Comparison of ENCODE assay signal across 8 cellular contexts in the genomic region with DNA sequence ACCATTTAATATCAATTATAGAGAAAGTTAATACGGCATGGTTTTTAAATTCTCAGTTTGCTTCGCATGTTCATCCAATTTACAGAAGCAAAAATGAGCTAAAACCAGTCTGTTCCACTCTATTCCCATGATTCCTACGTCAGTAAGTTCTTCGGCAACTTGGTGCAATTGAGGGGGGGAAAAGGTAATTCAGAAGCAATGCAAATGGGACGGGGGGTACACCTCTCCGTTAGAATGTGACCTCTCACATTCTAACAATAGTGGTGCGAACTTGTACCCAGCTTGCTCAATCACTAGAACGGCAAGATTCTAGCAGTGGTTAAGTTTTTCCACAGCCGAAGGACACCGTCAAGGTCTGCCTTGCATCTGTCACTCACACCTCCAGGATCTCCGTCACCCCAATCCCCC. TPM values are rescaled to one million over a fixed set of nuclear protein-coding genes. Genes with fewer than 3 reads are reported as not detected.
DNase-seq lines count a peak whose midpoint lies in the region; ATAC-seq and TF ChIP-seq lines count a peak whose summit lies in the region.

No MANE protein-coding gene starts in this region.

- no peak for DNase-seq in stimulated activated naive CD8-positive, alpha-beta T cell treated with anti-CD3 and anti-CD28 coated beads, Interleukin-15, Interleukin-2, amounts not matched to agents 100 U/mL and 50 U/mL, for 24 hours
- no peak for DNase-seq in foreskin keratinocyte
- DNase-seq in progenitor cell of endocrine pancreas (ENCODE audit: low spot score, unreplicated experiment), result no peak
- DNase-seq in NCI-H345 treated with DMSO at 0.1 percent for 48 hours (lab: John Stamatoyannopoulos, UW; ENCODE audit: unreplicated experiment), result no peak

- no peak for TF ChIP-seq CTCF in VCaP (conservative IDR thresholded peaks at IDR 0.05)
- TF ChIP-seq CTCF in foreskin keratinocyte (conservative IDR thresholded peaks at IDR 0.05), result no peak
- TF ChIP-seq CTCF in progenitor cell of endocrine pancreas (IDR thresholded peaks at IDR 0.05; ENCODE audit: unreplicated experiment), result no peak

- peaks cover 19% of the 10 kb centered on the region for H3K4me1 Mint-ChIP-seq in stimulated activated naive CD8-positive, alpha-beta T cell treated with anti-CD3 and anti-CD28 coated beads, Interleukin-15, Interleukin-2, amounts not matched to agents 100 ng/mL and 50 ng/mL, for 24 hours (ENCODE audit: low read depth)
- H3K4me1 Mint-ChIP-seq in progenitor cell of endocrine pancreas (ENCODE audit: low read depth), result peaks cover 12% of the 10 kb centered on the region

- peak overlapping the region; percentile 76 for H3K27ac Mint-ChIP-seq in stimulated activated naive CD8-positive, alpha-beta T cell treated with anti-CD3 and anti-CD28 coated beads, Interleukin-15, Interleukin-2, amounts not matched to agents 100 ng/mL and 50 ng/mL, for 24 hours
- H3K27ac Mint-ChIP-seq in progenitor cell of endocrine pancreas, result peak overlapping the region; percentile 98

- H3K27ac ChIP-seq in VCaP (peak overlapping the region; percentile 85), foreskin keratinocyte (peak overlapping the region; percentile 57)

- no peaks in the 10 kb centered on the region for H3K27me3 Mint-ChIP-seq in stimulated activated naive CD8-positive, alpha-beta T cell treated with anti-CD3 and anti-CD28 coated beads, Interleukin-15, Interleukin-2, amounts not matched to agents 100 ng/mL and 50 ng/mL, for 24 hours
- H3K27me3 Mint-ChIP-seq in progenitor cell of endocrine pancreas, result peaks cover 7% of the 10 kb centered on the region

- peak overlapping the region; percentile 88 for H3K4me3 Mint-ChIP-seq in stimulated activated naive CD8-positive, alpha-beta T cell treated with anti-CD3 and anti-CD28 coated beads, Interleukin-15, Interleukin-2, amounts not matched to agents 100 ng/mL and 50 ng/mL, for 24 hours
- H3K4me3 Mint-ChIP-seq in progenitor cell of endocrine pancreas (ENCODE audit: low read depth), result peak overlapping the region; percentile 95

- H3K4me1 ChIP-seq in foreskin keratinocyte, result peaks cover 4% of the 10 kb centered on the region

- H3K36me3 Mint-ChIP-seq in stimulated activated naive CD8-positive, alpha-beta T cell treated with anti-CD3 and anti-CD28 coated beads, Interleukin-15, Interleukin-2, amounts not matched to agents 100 ng/mL and 50 ng/mL, for 24 hours (ENCODE audit: low read depth), result peaks cover 10% of the 10 kb centered on the region
- peaks cover 7% of the 10 kb centered on the region for H3K36me3 Mint-ChIP-seq in progenitor cell of endocrine pancreas (ENCODE audit: insufficient read depth)

- no peaks in the 10 kb centered on the region for H3K9me3 Mint-ChIP-seq in stimulated activated naive CD8-positive, alpha-beta T cell treated with anti-CD3 and anti-CD28 coated beads, Interleukin-15, Interleukin-2, amounts not matched to agents 100 ng/mL and 50 ng/mL, for 24 hours
- H3K9me3 Mint-ChIP-seq in progenitor cell of endocrine pancreas (ENCODE audit: low read depth), result no peaks in the 10 kb centered on the region

- no peak for ATAC-seq in stimulated activated naive CD8-positive, alpha-beta T cell treated with anti-CD3 and anti-CD28 coated beads, Interleukin-15, Interleukin-2, amounts not matched to agents 100 U/mL and 50 U/mL, for 24 hours
- ATAC-seq in foreskin keratinocyte (no peak), HG03045 (IDR thresholded peaks at IDR 0.05; ENCODE audit: unreplicated experiment) (no peak)
- no peak for ATAC-seq in activated CD4-positive, CD25-positive, alpha-beta regulatory T cell treated with anti-CD3 and anti-CD28 coated beads, Interleukin-2, amount 50 U/mL, for 24 hours

- H3K27me3 ChIP-seq in foreskin keratinocyte, result no peaks in the 10 kb centered on the region

RNA-seq across cellular contexts. Expression of gene PLA2G12A, which starts 0.7 kb away (rescaled TPM):
- total RNA-seq in foreskin keratinocyte (39.9 and 53.0 TPM in 2 replicates), progenitor cell of endocrine pancreas (47.6 and 54.7 TPM in 2 replicates)
- polyA plus RNA-seq in foreskin keratinocyte, result 32.6 and 45.7 TPM in 2 replicates

RNA-seq across cellular contexts. Expression of gene CASP6, which starts 25.9 kb away (rescaled TPM):
- total RNA-seq in foreskin keratinocyte (32.2 and 33.0 TPM in 2 replicates), progenitor cell of endocrine pancreas (61.0 and 68.2 TPM in 2 replicates)
- 31.6 and 33.1 TPM in 2 replicates for polyA plus RNA-seq in foreskin keratinocyte
